8 cellular contexts compared by ENCODE assay signal in genomic region chrX:5526191-5526590, GRCh38.
"Had no signal": no experiment of that assay in that cellular context is flagged by ENCODE, and none has a peak within 500 bp of the region (broad histone marks: within the 10 kb centered on the region; RNA-seq: fewer than 3 reads in every experiment).

No MANE protein-coding gene starts in this region.

- H3K4me3 ChIP-seq: GM12878 had no signal

- ATAC-seq: GM12878 had no signal

- DNase-seq: GDM1, GF-D8 had no signal

- FAIRE-seq: G401.6, GM12878, GM12891, GM12892, GM18507, GM19239 had no signal
